Comparison of ENCODE assay signal across 8 cellular contexts in the genomic region with DNA sequence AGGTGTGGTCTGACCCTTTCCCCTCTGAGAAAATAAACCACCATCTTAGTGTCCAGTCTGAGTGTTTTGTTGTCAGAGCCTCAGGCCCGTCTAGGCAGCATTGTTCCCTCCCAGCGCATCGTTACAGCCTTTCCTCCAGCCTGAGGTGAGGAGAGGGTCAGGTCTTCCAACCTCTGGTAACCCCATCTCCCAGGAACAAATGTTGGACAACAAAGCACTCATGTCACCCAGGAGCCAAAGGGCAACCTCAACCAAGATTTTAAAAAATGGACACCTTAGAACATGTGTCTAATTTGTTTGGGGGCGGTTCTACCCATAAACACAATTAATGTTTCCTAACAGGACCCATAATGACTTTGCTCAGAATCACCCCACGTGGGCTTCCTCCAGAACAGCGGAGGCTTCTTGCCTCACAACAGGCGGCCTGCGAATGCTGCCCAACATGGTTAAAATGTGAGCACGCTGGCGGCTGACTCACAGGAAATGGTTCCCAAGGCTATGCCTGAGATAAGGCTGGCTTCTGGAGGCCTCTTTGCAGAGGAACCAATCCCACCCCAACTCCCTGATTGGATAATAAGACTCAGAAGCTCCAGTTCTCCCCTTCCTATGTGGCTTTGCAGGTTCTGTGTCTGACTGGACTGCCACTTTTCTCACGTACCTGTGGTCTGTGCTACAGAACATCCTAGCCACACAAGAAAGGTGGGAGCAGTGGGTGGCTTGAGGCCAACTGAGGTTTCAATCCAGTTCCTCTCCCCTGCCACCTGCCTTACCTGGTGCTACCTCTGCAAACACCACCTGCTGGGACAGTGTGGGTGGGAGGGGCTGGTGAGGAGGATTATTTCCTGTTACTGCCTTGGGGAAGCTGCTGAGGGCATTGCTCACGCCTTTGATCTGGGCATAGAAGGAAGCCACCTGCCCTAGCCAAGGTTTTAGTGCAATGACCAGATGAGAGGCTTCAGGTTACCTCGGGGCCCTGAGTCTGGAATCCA.
DNase-seq lines count a peak whose midpoint lies in the region; ATAC-seq and TF ChIP-seq lines count a peak whose summit lies in the region.

No MANE protein-coding gene starts in this region.

- DNase-seq in Caco-2 (peak; percentile 30 to 65), NCI-H1105 treated with DMSO at 0.1 percent for 48 hours (lab: John Stamatoyannopoulos, UW) (peak; percentile 36), dermis microvascular lymphatic vessel endothelial cell (ENCODE audit: low read depth in 2 of 2) (peak; percentile 46 to 98), neural progenitor cell (ENCODE audit: low spot score) (peak; percentile 34)

- no peaks in the 10 kb centered on the region for H3K36me3 ChIP-seq in Caco-2 (ENCODE audit: control insufficient read depth, insufficient read depth, low read length)
- H3K36me3 ChIP-seq in neural progenitor cell = no peaks in the 10 kb centered on the region

- ATAC-seq in HG03045 (IDR thresholded peaks at IDR 0.05; ENCODE audit: unreplicated experiment) (no peak), GM21529 (IDR thresholded peaks at IDR 0.05; ENCODE audit: unreplicated experiment) (no peak), GM18505 (IDR thresholded peaks at IDR 0.05; ENCODE audit: unreplicated experiment) (no peak)

- H3F3A ChIP-seq in neural progenitor cell (ENCODE audit: low read depth) = peaks cover 14% of the 10 kb centered on the region

- no TSS peak for BruUV-seq in Caco-2 (replicated peaks; lab: Mats Ljungman, UMichigan)

- H3K4me2 ChIP-seq in neural progenitor cell = no peak overlapping the region

- H3K9ac ChIP-seq in neural progenitor cell = no peak overlapping the region

- H3K4me3 ChIP-seq in Caco-2 (ENCODE audit: low read depth, low read length) = no peak overlapping the region
- no peak overlapping the region for H3K4me3 ChIP-seq in neural progenitor cell

- peak overlapping the region; percentile 12 for H2AFZ ChIP-seq in neural progenitor cell (replicated peaks)

- intact Hi-C loops in Caco-2 (cut with micrococcal nuclease; ENCODE audit: unreplicated experiment) = no loop called here

- H3K4me1 ChIP-seq in Caco-2 (peaks cover 37% of the 10 kb centered on the region), neural progenitor cell (peaks cover 43% of the 10 kb centered on the region)

- no peak overlapping the region for H3K4me3 Mint-ChIP-seq in Caco-2 (ENCODE audit: unreplicated experiment)
- no peak overlapping the region for H3K4me3 Mint-ChIP-seq in neural progenitor cell

- H3K27ac ChIP-seq in VCaP = peak overlapping the region; percentile 86
- no peak overlapping the region for H3K27ac ChIP-seq in neural progenitor cell

- H3K36me3 Mint-ChIP-seq in Caco-2 (ENCODE audit: insufficient read depth, unreplicated experiment) (no peaks in the 10 kb centered on the region), neural progenitor cell (no peaks in the 10 kb centered on the region)

- H3K79me2 ChIP-seq in neural progenitor cell (ENCODE audit: low read depth) = no peaks in the 10 kb centered on the region

- H3K27ac Mint-ChIP-seq in Caco-2 (ENCODE audit: unreplicated experiment) (peak overlapping the region; percentile 44), neural progenitor cell (peak overlapping the region; percentile 86)

- H4K20me1 ChIP-seq in neural progenitor cell (ENCODE audit: low read depth) = no peaks in the 10 kb centered on the region

- H3K27me3 ChIP-seq in Caco-2 (replicated peaks; ENCODE audit: control insufficient read depth, insufficient read depth, low read length) (no peaks in the 10 kb centered on the region), neural progenitor cell (no peaks in the 10 kb centered on the region)

- H3K4me1 Mint-ChIP-seq in Caco-2 (ENCODE audit: low read depth, unreplicated experiment) (peaks cover 31% of the 10 kb centered on the region), neural progenitor cell (peaks cover 52% of the 10 kb centered on the region)

- CTCF ChIA-PET in Caco-2 (lab: Charles Lee) = interaction anchor here (0.6 kb wide), 1 partner anchor 9 kb away, joined by 3 read pairs; no protein-coding TSS in a partner anchor

- TF ChIP-seq POLR2A in GM18505 (IDR thresholded peaks at IDR 0.05; ENCODE audit: borderline replicate concordance, extremely low read depth, insufficient read depth, insufficient read length) = no peak

- H3K9me3 Mint-ChIP-seq in Caco-2 (ENCODE audit: unreplicated experiment) (no peaks in the 10 kb centered on the region), neural progenitor cell (no peaks in the 10 kb centered on the region)

- TF ChIP-seq CTCF in Caco-2 (IDR thresholded peaks at IDR 0.05; ENCODE audit: insufficient read depth in 1 of 2, low read depth in 1 of 2, low read length in 1 of 2, severe bottlenecking in 1 of 2, unreplicated experiment in 1 of 2) (no peak), VCaP (conservative IDR thresholded peaks at IDR 0.05) (no peak), neural progenitor cell (IDR thresholded peaks at IDR 0.05) (no peak)

- no peaks in the 10 kb centered on the region for H3K27me3 Mint-ChIP-seq in Caco-2 (ENCODE audit: insufficient read depth, unreplicated experiment)
- H3K27me3 Mint-ChIP-seq in neural progenitor cell (ENCODE audit: insufficient read depth, low read depth) = peaks cover 2% of the 10 kb centered on the region

- POLR2A ChIA-PET in Caco-2 (lab: Charles Lee) = interaction anchor here (0.6 kb wide), 1 partner anchor 139 kb away, joined by 4 read pairs; no protein-coding TSS in a partner anchor

- H3K9me3 ChIP-seq in Caco-2 (no peaks in the 10 kb centered on the region), neural progenitor cell (ENCODE audit: low read depth) (no peaks in the 10 kb centered on the region)
